Comparison of ENCODE assay signal across 19 cellular contexts in the genomic region with DNA sequence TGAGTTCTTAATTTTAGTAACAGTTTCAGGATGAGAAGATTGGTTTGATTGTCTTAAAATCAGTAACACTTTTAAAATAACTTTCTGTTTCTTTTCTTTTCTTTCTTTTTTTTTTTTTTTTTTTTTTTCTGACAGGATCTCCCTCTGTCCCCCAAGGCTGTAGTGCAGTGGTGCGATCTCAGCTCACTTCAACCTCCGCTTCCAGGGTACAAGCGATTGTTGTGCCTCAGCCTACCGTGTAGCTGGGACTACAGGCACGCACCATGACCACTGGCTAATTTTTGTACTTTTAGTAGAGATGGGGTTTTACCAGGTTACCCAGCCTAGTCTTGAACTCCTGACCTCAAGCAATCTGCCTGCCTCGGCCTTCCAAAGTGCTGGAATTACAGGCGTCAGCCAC. TPM values are rescaled to one million over a fixed set of nuclear protein-coding genes. Genes with fewer than 3 reads are reported as not detected.
DNase-seq lines count a peak whose midpoint lies in the region; ATAC-seq and TF ChIP-seq lines count a peak whose summit lies in the region.
"Had no signal": no experiment of that assay in that cellular context is flagged by ENCODE, and none has a peak within 500 bp of the region (broad histone marks: within the 10 kb centered on the region; RNA-seq: fewer than 3 reads in every experiment).

No MANE protein-coding gene starts in this region.

- no peak overlapping the region for H3K9ac ChIP-seq in SK-N-SH
- no peak overlapping the region for H3K9ac ChIP-seq in Karpas-422 (ENCODE audit: low read length)
- H3K9ac ChIP-seq: BLaER1 had no signal

- H3K4me1 ChIP-seq in SK-N-SH (ENCODE audit: control insufficient read depth in 1 of 2, insufficient read depth in 2 of 2, low read depth in 1 of 2, low read length in 1 of 2), result no peaks in the 10 kb centered on the region; a peak in 1 of 4 replicates
- no peaks in the 10 kb centered on the region for H3K4me1 ChIP-seq in Karpas-422 (ENCODE audit: low read length)
- peaks cover 3% of the 10 kb centered on the region for H3K4me1 ChIP-seq in osteoblast (ENCODE audit: insufficient read depth, low read length)
- H3K4me1 ChIP-seq: A549, BLaER1, HAP-1 had no signal

- H3F3A ChIP-seq in SK-N-SH (replicated peaks; ENCODE audit: insufficient read depth), result no peaks in the 10 kb centered on the region

- H3K4me2 ChIP-seq in SK-N-SH, result no peak overlapping the region
- H3K4me2 ChIP-seq in Karpas-422 (ENCODE audit: low read depth, low read length, poor library complexity, severe bottlenecking), result no peak overlapping the region
- H3K4me2 ChIP-seq in osteoblast (ENCODE audit: insufficient read depth, low read length), result peak overlapping the region; percentile 52
- H3K4me2 ChIP-seq: A549, BLaER1 had no signal

- H2AFZ ChIP-seq in SK-N-SH (ENCODE audit: low read depth) (peak overlapping the region; percentile 70; the same call in 1 of the 2 replicates), Karpas-422 (ENCODE audit: low read length) (no peak overlapping the region), osteoblast (ENCODE audit: low read length) (peak overlapping the region; percentile 16)

- no peak for TF ChIP-seq RAD21 in SK-N-SH (IDR thresholded peaks at IDR 0.05; ENCODE audit: low read length)

- H3K79me2 ChIP-seq in SK-N-SH (ENCODE audit: insufficient read depth) (no peaks in the 10 kb centered on the region), Karpas-422 (ENCODE audit: low read length) (no peaks in the 10 kb centered on the region), osteoblast (ENCODE audit: insufficient read depth, low read length) (no peaks in the 10 kb centered on the region)

- CTCF ChIA-PET in SK-N-SH (lab: Yijun Ruan, JAX), result interaction anchor here (0.6 to 3.0 kb wide), 2 partner anchors 9 to 28 kb away, joined by 3 to 12 read pairs; no protein-coding TSS in a partner anchor

- H3K27me3 ChIP-seq in SK-N-SH (ENCODE audit: insufficient read depth), result no peaks in the 10 kb centered on the region
- H3K27me3 ChIP-seq in Karpas-422 (ENCODE audit: low read length), result no peaks in the 10 kb centered on the region
- no peaks in the 10 kb centered on the region for H3K27me3 ChIP-seq in osteoblast (ENCODE audit: insufficient read depth, low read length)
- H3K27me3 ChIP-seq: BLaER1 had no signal

- no peaks in the 10 kb centered on the region for H4K20me1 ChIP-seq in SK-N-SH (ENCODE audit: insufficient read depth)
- no peaks in the 10 kb centered on the region for H4K20me1 ChIP-seq in Karpas-422 (ENCODE audit: insufficient read depth, low read depth, low read length)
- no peaks in the 10 kb centered on the region for H4K20me1 ChIP-seq in osteoblast (ENCODE audit: insufficient read depth, low read length)
- H4K20me1 ChIP-seq: BLaER1 had no signal

- H3K9me3 ChIP-seq in SK-N-SH (no peaks in the 10 kb centered on the region), Karpas-422 (ENCODE audit: low read length) (no peaks in the 10 kb centered on the region), osteoblast (ENCODE audit: low read depth, low read length) (no peaks in the 10 kb centered on the region)
- H3K9me3 ChIP-seq: A549, BLaER1, HAP-1 had no signal

- H3K36me3 ChIP-seq in SK-N-SH (replicated peaks in 1 of 2; ENCODE audit: control insufficient read depth in 1 of 2, insufficient read depth in 2 of 2, low read length in 1 of 2) (no peaks in the 10 kb centered on the region), Karpas-422 (ENCODE audit: insufficient read depth, low read length) (no peaks in the 10 kb centered on the region), osteoblast (ENCODE audit: insufficient read depth, low read length) (no peaks in the 10 kb centered on the region)
- H3K36me3 ChIP-seq: BLaER1, HAP-1 had no signal

- no peak overlapping the region for H3K27ac ChIP-seq in SK-N-SH (ENCODE audit: low read depth in 2 of 2, low read length in 1 of 2)
- H3K27ac ChIP-seq in Karpas-422 (ENCODE audit: low read length), result no peak overlapping the region
- H3K27ac ChIP-seq in osteoblast (ENCODE audit: low read depth, low read length), result no peak overlapping the region
- H3K27ac ChIP-seq: 22Rv1, A549, BLaER1 had no signal

- DNase-seq in SK-N-SH, result no peak
- DNase-seq in Karpas-422, result peak; percentile 29
- no peak for DNase-seq in osteoblast (ENCODE audit: insufficient read length, low spot score, missing footprints)
- no peak for DNase-seq in omental fat pad (ENCODE audit: low spot score)
- no peak for DNase-seq in Kasumi-1 (lab: John Stamatoyannopoulos, UW)
- DNase-seq in stimulated activated naive CD4-positive, alpha-beta T cell treated with Interleukin-2 at 50 U/mL for 16 hours (lab: John Stamatoyannopoulos, UW), result no peak
- DNase-seq: Calu3; CD8-positive, alpha-beta T cell; DMS79 treated with DMSO at 0.1 percent for 48 hours; GF-D8; IMR-90 had no signal

- 95% methylated on average over 7 of the region's 7 CpGs for WGBS in SK-N-SH (ENCODE audit: low lambda C conversion rate)

- H3K4me3 ChIP-seq in SK-N-SH (ENCODE audit: low read depth in 2 of 2, low read length in 1 of 2) (no peak overlapping the region), Karpas-422 (ENCODE audit: low read length) (no peak overlapping the region), osteoblast (ENCODE audit: insufficient read depth, low read length) (no peak overlapping the region)
- H3K4me3 ChIP-seq: A549, BLaER1, GM12878, HAP-1, K562 had no signal

- H3K9me2 ChIP-seq in SK-N-SH, result no peaks in the 10 kb centered on the region
- H3K9me2 ChIP-seq in Karpas-422 (replicated peaks; ENCODE audit: insufficient read depth, low read length), result no peaks in the 10 kb centered on the region

- TF ChIP-seq CTCF in SK-N-SH (IDR thresholded peaks at IDR 0.05), result no peak
- TF ChIP-seq CTCF in osteoblast (IDR thresholded peaks at IDR 0.05; ENCODE audit: extremely low read depth, low read depth, low read length), result no peak
- TF ChIP-seq CTCF in omental fat pad (IDR thresholded peaks at IDR 0.05), result no peak

- TF ChIP-seq EP300 in SK-N-SH (IDR thresholded peaks at IDR 0.05; ENCODE audit: borderline replicate concordance in 1 of 2, low read depth in 1 of 2, low read length in 1 of 2), result no peak

- POLR2A ChIA-PET in SK-N-SH (lab: Yijun Ruan, JAX), result no interaction called here

- ATAC-seq in SK-N-SH treated with all-trans-retinoic acid at 6 μM for 48 hours (no peak), GM18867 (IDR thresholded peaks at IDR 0.05; ENCODE audit: unreplicated experiment) (peak; percentile 59), omental fat pad (ENCODE audit: low FRiP score) (no peak)
- ATAC-seq: A549; CD8-positive, alpha-beta T cell; GM12878; K562 had no signal

TF ChIP-seq in SK-N-SH, 30 proteins besides CTCF, POLR2A, EP300 and RAD21 (continues in another document):
- no peak for TF ChIP-seq RXRA (IDR thresholded peaks at IDR 0.05; ENCODE audit: borderline replicate concordance, low read depth)
- TF ChIP-seq GATA2 (CRISPR knock-in tag; IDR thresholded peaks at IDR 0.05), result no peak
- TF ChIP-seq, protein P1, sequence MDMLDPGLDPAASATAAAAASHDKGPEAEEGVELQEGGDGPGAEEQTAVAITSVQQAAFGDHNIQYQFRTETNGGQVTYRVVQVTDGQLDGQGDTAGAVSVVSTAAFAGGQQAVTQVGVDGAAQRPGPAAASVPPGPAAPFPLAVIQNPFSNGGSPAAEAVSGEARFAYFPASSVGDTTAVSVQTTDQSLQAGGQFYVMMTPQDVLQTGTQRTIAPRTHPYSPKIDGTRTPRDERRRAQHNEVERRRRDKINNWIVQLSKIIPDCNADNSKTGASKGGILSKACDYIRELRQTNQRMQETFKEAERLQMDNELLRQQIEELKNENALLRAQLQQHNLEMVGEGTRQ (IDR thresholded peaks at IDR 0.05; ENCODE audit: borderline replicate concordance, low read depth, low read length), result no peak
- TF ChIP-seq SIN3A (IDR thresholded peaks at IDR 0.05; ENCODE audit: borderline replicate concordance, low read depth, low read length), result no peak
- no peak for TF ChIP-seq YY1 (IDR thresholded peaks at IDR 0.05; ENCODE audit: low read depth)
- no peak for TF ChIP-seq TEAD4 (IDR thresholded peaks at IDR 0.05; ENCODE audit: borderline replicate concordance, insufficient read depth)
- no peak for TF ChIP-seq JUND (IDR thresholded peaks at IDR 0.05)

TF ChIP-seq in SK-N-SH treated with all-trans-retinoic acid at 6 μM for 48 hours, 23 proteins besides CTCF, POLR2A, EP300 and RAD21 (continues in another document):
- TF ChIP-seq, protein P2, sequence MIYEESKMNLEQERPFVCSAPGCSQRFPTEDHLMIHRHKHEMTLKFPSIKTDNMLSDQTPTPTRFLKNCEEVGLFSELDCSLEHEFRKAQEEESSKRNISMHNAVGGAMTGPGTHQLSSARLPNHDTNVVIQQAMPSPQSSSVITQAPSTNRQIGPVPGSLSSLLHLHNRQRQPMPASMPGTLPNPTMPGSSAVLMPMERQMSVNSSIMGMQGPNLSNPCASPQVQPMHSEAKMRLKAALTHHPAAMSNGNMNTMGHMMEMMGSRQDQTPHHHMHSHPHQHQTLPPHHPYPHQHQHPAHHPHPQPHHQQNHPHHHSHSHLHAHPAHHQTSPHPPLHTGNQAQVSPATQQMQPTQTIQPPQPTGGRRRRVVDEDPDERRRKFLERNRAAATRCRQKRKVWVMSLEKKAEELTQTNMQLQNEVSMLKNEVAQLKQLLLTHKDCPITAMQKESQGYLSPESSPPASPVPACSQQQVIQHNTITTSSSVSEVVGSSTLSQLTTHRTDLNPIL (CRISPR knock-in tag; IDR thresholded peaks at IDR 0.05; ENCODE audit: low read depth), result no peak
- no peak for TF ChIP-seq SNAI2 (CRISPR knock-in tag; IDR thresholded peaks at IDR 0.05)
- TF ChIP-seq, protein P3, sequence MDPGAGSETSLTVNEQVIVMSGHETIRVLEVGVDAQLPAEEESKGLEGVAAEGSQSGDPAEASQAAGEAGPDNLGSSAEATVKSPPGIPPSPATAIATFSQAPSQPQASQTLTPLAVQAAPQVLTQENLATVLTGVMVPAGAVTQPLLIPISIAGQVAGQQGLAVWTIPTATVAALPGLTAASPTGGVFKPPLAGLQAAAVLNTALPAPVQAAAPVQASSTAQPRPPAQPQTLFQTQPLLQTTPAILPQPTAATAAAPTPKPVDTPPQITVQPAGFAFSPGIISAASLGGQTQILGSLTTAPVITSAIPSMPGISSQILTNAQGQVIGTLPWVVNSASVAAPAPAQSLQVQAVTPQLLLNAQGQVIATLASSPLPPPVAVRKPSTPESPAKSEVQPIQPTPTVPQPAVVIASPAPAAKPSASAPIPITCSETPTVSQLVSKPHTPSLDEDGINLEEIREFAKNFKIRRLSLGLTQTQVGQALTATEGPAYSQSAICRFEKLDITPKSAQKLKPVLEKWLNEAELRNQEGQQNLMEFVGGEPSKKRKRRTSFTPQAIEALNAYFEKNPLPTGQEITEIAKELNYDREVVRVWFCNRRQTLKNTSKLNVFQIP (CRISPR knock-in tag; IDR thresholded peaks at IDR 0.05; ENCODE audit: borderline replicate concordance, low read depth), result no peak
- no peak for TF ChIP-seq OSR1 (CRISPR knock-in tag; IDR thresholded peaks at IDR 0.05)
- TF ChIP-seq RARB (CRISPR knock-in tag; IDR thresholded peaks at IDR 0.05), result no peak
- no peak for TF ChIP-seq PPARA (CRISPR knock-in tag; IDR thresholded peaks at IDR 0.05; ENCODE audit: borderline replicate concordance)
- no peak for TF ChIP-seq ZNF8 (CRISPR knock-in tag; IDR thresholded peaks at IDR 0.05)

RNA-seq across cellular contexts. Expression of a gene that starts 33.7 kb away (rescaled TPM):
- polyA plus RNA-seq in SK-N-SH (2012; rRNA removed), result 3.2 and 3.7 TPM in 2 replicates
- 4.2 TPM in 2 replicates for polyA plus RNA-seq in SK-N-SH (2012; cell fraction: cytosol; rRNA removed)
- polyA plus RNA-seq in SK-N-SH (2012; cell fraction: nucleus; rRNA removed), result 3.7 and 4.7 TPM in 2 replicates
- total RNA-seq in Karpas-422 (2014; rRNA removed; shearing (Covaris generic); ENCODE audit: low replicate concordance), result 29.1 and 50.5 TPM in 2 replicates
- total RNA-seq in osteoblast (4.0 and 8.5 TPM in 2 replicates), omental fat pad (under 1 TPM in 2 of 4 donors, not detected in 2; 0.16 to 0.24 TPM)
- total RNA-seq: Calu3 had no signal
